24 cellular contexts compared by ENCODE assay signal in genomic region chr9:118446962-118447490, GRCh38.
"Had no signal": no experiment of that assay in that cellular context is flagged by ENCODE, and none has a peak within 500 bp of the region (broad histone marks: within the 10 kb centered on the region; RNA-seq: fewer than 3 reads in every experiment).

No MANE protein-coding gene starts in this region.

- H3K4me3 ChIP-seq: colonic mucosa, left ventricle myocardium inferior, right lobe of liver, skin epidermis, testis, transverse colon had no signal

- H3K36me3 ChIP-seq: colonic mucosa, left ventricle myocardium inferior, neutrophil, right lobe of liver, transverse colon had no signal

- H3K27ac Mint-ChIP-seq: activated CD4-positive, alpha-beta memory T cell treated with anti-CD3 and anti-CD28 coated beads for 36 hours; activated naive CD4-positive, alpha-beta T cell treated with anti-CD3 and anti-CD28 coated beads, Interleukin-2, amount 50 U/mL, for 24 hours; activated naive CD8-positive, alpha-beta T cell treated with anti-CD3 and anti-CD28 coated beads, Interleukin-2, amount 50 U/mL, for 24 hours; activated T-cell treated with anti-CD3 and anti-CD28 coated beads, Interleukin-2, amount 50 U/mL, for 24 hours; nephron; progenitor cell of endocrine pancreas had no signal

- H3K4me1 ChIP-seq: colonic mucosa, left ventricle myocardium inferior, right lobe of liver, testis, transverse colon had no signal

- H3K4me3 Mint-ChIP-seq: activated CD4-positive, alpha-beta memory T cell treated with anti-CD3 and anti-CD28 coated beads for 36 hours; activated naive CD4-positive, alpha-beta T cell treated with anti-CD3 and anti-CD28 coated beads, Interleukin-2, amount 50 U/mL, for 24 hours; activated naive CD8-positive, alpha-beta T cell treated with anti-CD3 and anti-CD28 coated beads, Interleukin-2, amount 50 U/mL, for 24 hours; activated T-cell treated with anti-CD3 and anti-CD28 coated beads, Interleukin-2, amount 50 U/mL, for 24 hours; central memory CD8-positive, alpha-beta T cell; nephron had no signal

- H3K9me3 Mint-ChIP-seq: activated CD4-positive, alpha-beta memory T cell treated with anti-CD3 and anti-CD28 coated beads for 36 hours; activated naive CD4-positive, alpha-beta T cell treated with anti-CD3 and anti-CD28 coated beads, Interleukin-2, amount 50 U/mL, for 24 hours; activated naive CD8-positive, alpha-beta T cell treated with anti-CD3 and anti-CD28 coated beads, Interleukin-2, amount 50 U/mL, for 24 hours; central memory CD8-positive, alpha-beta T cell; nephron had no signal

- H3K27me3 ChIP-seq: colonic mucosa, neutrophil, right lobe of liver, testis, transverse colon had no signal

- H3K4me1 Mint-ChIP-seq: activated naive CD4-positive, alpha-beta T cell treated with anti-CD3 and anti-CD28 coated beads, Interleukin-2, amount 50 U/mL, for 24 hours; activated naive CD8-positive, alpha-beta T cell treated with anti-CD3 and anti-CD28 coated beads, Interleukin-2, amount 50 U/mL, for 24 hours; central memory CD8-positive, alpha-beta T cell; nephron had no signal

- H3K9me3 ChIP-seq: colonic mucosa, left ventricle myocardium inferior, neutrophil, right lobe of liver, testis, transverse colon had no signal

- ATAC-seq: activated CD4-positive, CD25-positive, alpha-beta regulatory T cell treated with anti-CD3 and anti-CD28 coated beads, Interleukin-2, amount 50 U/mL, for 24 hours; activated naive CD8-positive, alpha-beta T cell treated with anti-CD3 and anti-CD28 coated beads, Interleukin-2, amount 50 U/mL, for 24 hours; right lobe of liver; stimulated activated naive CD8-positive, alpha-beta T cell treated with anti-CD3 and anti-CD28 coated beads, Interleukin-15, Interleukin-2, amounts not matched to agents 100 U/mL and 50 U/mL, for 24 hours had no signal

- H3K27me3 Mint-ChIP-seq: activated CD4-positive, alpha-beta memory T cell treated with anti-CD3 and anti-CD28 coated beads for 36 hours; activated naive CD8-positive, alpha-beta T cell treated with anti-CD3 and anti-CD28 coated beads, Interleukin-2, amount 50 U/mL, for 24 hours; activated T-cell treated with anti-CD3 and anti-CD28 coated beads, Interleukin-2, amount 50 U/mL, for 24 hours; central memory CD8-positive, alpha-beta T cell had no signal

- DNase-seq: activated CD4-positive, alpha-beta memory T cell treated with anti-CD3 and anti-CD28 coated beads for 36 hours; activated CD4-positive, alpha-beta T cell treated with anti-CD3 and anti-CD28 coated beads for 48 hours; activated CD8-positive, alpha-beta memory T cell treated with anti-CD3 and anti-CD28 coated beads, Interleukin-2, amount 50 U/mL, for 4 hours; activated naive CD8-positive, alpha-beta T cell treated with anti-CD3 and anti-CD28 coated beads, Interleukin-2, amount 50 U/mL, for 24 hours; activated T-cell treated with anti-CD3 and anti-CD28 coated beads, Interleukin-2, amount 50 U/mL, for 24 hours; amygdala; colonic mucosa; effector CD8-positive, alpha-beta T cell; left ventricle myocardium inferior; right lobe of liver; stimulated activated CD4-positive, alpha-beta T cell treated with anti-CD3 and anti-CD28 coated beads, Interleukin-12 subunit alpha, Interleukin-12 subunit beta, amount 100 ng/mL, for 4 hours; stimulated activated CD4-positive, alpha-beta T cell treated with anti-CD3 and anti-CD28 coated beads, Interleukin-4, amount 100 ng/mL, for 1 hour; stimulated activated naive CD8-positive, alpha-beta T cell treated with anti-CD3 and anti-CD28 coated beads, Interleukin-15, Interleukin-2, amounts not matched to agents 100 U/mL and 50 U/mL, for 24 hours; T-helper 9 cell; testis; transverse colon had no signal

- H3K36me3 Mint-ChIP-seq: activated CD4-positive, alpha-beta memory T cell treated with anti-CD3 and anti-CD28 coated beads for 36 hours; activated naive CD4-positive, alpha-beta T cell treated with anti-CD3 and anti-CD28 coated beads, Interleukin-2, amount 50 U/mL, for 24 hours had no signal

- H3K27ac ChIP-seq: colonic mucosa, left ventricle myocardium inferior, neutrophil, right lobe of liver, skin epidermis, testis, transverse colon, VCaP had no signal
